ENCODE assay signal across 8 cellular contexts in the genomic region with DNA sequence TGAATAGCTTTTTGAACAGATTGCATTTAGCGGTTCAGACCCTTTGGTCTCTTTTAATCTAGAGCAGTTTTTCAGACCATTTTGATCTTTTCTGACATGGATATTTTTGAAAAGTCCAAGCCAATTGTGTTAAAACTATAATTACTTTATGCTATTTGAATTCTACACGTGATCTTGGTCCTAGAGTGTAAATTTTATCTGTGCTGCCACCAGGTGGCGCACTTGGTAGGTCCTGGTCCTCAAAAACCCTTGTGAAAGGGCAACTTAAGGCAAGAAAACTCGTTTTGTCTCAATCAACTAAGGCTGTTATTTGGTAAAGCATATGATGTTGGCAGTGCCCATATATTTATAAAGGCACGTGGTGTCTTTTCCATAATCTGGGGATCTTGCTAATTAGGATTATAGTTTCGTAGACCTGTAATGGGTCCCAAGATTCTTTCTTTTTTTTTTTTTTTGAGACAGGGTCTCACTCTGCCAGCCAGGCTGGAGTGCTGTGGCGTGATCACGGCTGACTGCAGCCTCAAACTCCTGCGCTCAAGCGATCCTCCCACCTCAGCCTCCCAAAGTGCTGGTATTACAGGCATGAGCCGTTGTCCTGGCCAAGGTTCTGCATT. TPM values are rescaled to one million over a fixed set of nuclear protein-coding genes. Genes with fewer than 3 reads are reported as not detected.
A peak's percentile ranks its signal among the peaks of the same experiment; 100 is the strongest.
DNase-seq lines count a peak whose midpoint lies in the region; ATAC-seq and TF ChIP-seq lines count a peak whose summit lies in the region.

No MANE protein-coding gene starts in this region.

- H3K4me1 ChIP-seq in KMS-11 (ENCODE audit: low read depth, poor library complexity, severe bottlenecking) = no peaks in the 10 kb centered on the region
- H3K4me1 ChIP-seq in heart right ventricle = peaks cover 0 to 28% (median 8%) of the 10 kb centered on the region in 9 donors

- H3K9me3 ChIP-seq in heart right ventricle = no peaks in the 10 kb centered on the region

- ATAC-seq in heart right ventricle (peak in 5 of 8 donors; percentile 59 to 66 (median 65)), GM18502 (IDR thresholded peaks at IDR 0.05; ENCODE audit: poor library complexity, unreplicated experiment) (no peak), GM18511 (IDR thresholded peaks at IDR 0.05; ENCODE audit: unreplicated experiment) (no peak)

- H3K79me2 ChIP-seq in KMS-11 (ENCODE audit: insufficient read depth, low read depth) = no peaks in the 10 kb centered on the region

- no peaks in the 10 kb centered on the region for H3K36me3 ChIP-seq in KMS-11 (ENCODE audit: insufficient read depth)
- H3K36me3 ChIP-seq in heart right ventricle = no peaks in the 10 kb centered on the region

- no peak overlapping the region for H3K4me2 ChIP-seq in KMS-11

- H3K4me3 ChIP-seq in KMS-11 (IDR thresholded peaks at IDR 0.05; ENCODE audit: insufficient read depth, low read depth, low read length) (no peak overlapping the region), heart right ventricle (no peak overlapping the region), retinal pigment epithelial cell (ENCODE audit: low read length) (no peak overlapping the region)

- WGBS in heart right ventricle, 2 donors = 42 to 45% methylated on average over 11 of the region's 11 CpGs

- TF ChIP-seq CTCF in KMS-11 (conservative IDR thresholded peaks at IDR 0.05; ENCODE audit: low read depth, low read length) (peak; percentile 95), heart right ventricle (IDR thresholded peaks at IDR 0.05) (peak; percentile 82 to 90 (median 88)), retinal pigment epithelial cell (conservative IDR thresholded peaks at IDR 0.05; ENCODE audit: low read depth, low read length) (peak; percentile 80)

- no peak overlapping the region for H2AFZ ChIP-seq in KMS-11 (ENCODE audit: low read depth)

- intact Hi-C loops in heart right ventricle (cut with DNase I) = loop anchor here in 7 of 10 donors (1.0 to 10.0 kb wide), 5 partner anchors 111 to 190 kb away; a partner anchor contains a TSS

- H3K9ac ChIP-seq in KMS-11 = no peak overlapping the region

- H3K27ac ChIP-seq in KMS-11 (no peak overlapping the region), heart right ventricle (no peak overlapping the region)

- no peaks in the 10 kb centered on the region for H4K20me1 ChIP-seq in KMS-11 (ENCODE audit: insufficient read depth)

- DNase-seq in DMS53 treated with DMSO at 0.1 percent for 48 hours (lab: John Stamatoyannopoulos, UW; ENCODE audit: unreplicated experiment) (peak; percentile 36), SK-N-DZ (ENCODE audit: low spot score) (peak; percentile 73), heart right ventricle (peak; percentile 62 to 66), retinal pigment epithelial cell (ENCODE audit: low read depth) (peak; percentile 15)
- peak; percentile 69 for DNase-seq in activated naive CD4-positive, alpha-beta T cell treated with Interleukin-2 at 50 U/mL for 16 hours

- no peaks in the 10 kb centered on the region for H3K27me3 ChIP-seq in KMS-11 (ENCODE audit: insufficient read depth, low read depth)
- H3K27me3 ChIP-seq in heart right ventricle = no peaks in the 10 kb centered on the region

RNA-seq across cellular contexts. Expression of a gene that starts 43.9 kb away (rescaled TPM):
- 7.8 and 9.3 TPM in 2 replicates for polyA plus RNA-seq in SK-N-DZ (2014; cell fraction: cytosol; rRNA removed)
- polyA plus RNA-seq in SK-N-DZ (2014; cell fraction: nucleus; rRNA removed) = 19.5 and 21.8 TPM in 2 replicates
- 10 to 100 TPM; 44.2 to 60.5 (median 55.3) TPM for total RNA-seq in heart right ventricle
- polyA plus RNA-seq in heart right ventricle = 10 to 100 TPM; 15.9 to 22.3 TPM

Comparison
In these comparisons a context has a peak if more than half of its experiments do, and no peak if none do; other contexts are left out.
1. DNase-seq: peak in every context shown above with its lines; median percentile 73 in SK-N-DZ; 69 in activated naive CD4-positive, alpha-beta T cell treated with Interleukin-2 at 50 U/mL for 16 hours; 64 in heart right ventricle; 36 in DMS53 treated with DMSO at 0.1 percent for 48 hours; 15 in retinal pigment epithelial cell.
2. ATAC-seq: peak in heart right ventricle (5 of 8); none in GM18502 (single experiment) and GM18511 (single experiment).
3. Peak in every context shown above with its lines, with median percentiles within 50 percentile points of each other: CTCF ChIP-seq.